ENCODE assay signal across 12 cellular contexts in genomic region chr10:125407000-125407502, GRCh38.
DNase-seq lines count a peak whose midpoint lies in the region; ATAC-seq, FAIRE-seq and TF ChIP-seq lines count a peak whose summit lies in the region.
"Had no signal": no experiment of that assay in that cellular context is flagged by ENCODE, and none has a peak within 500 bp of the region (broad histone marks: within the 10 kb centered on the region; RNA-seq: fewer than 3 reads in every experiment).

No MANE protein-coding gene starts in this region.

- TF ChIP-seq CTCF in LNCaP clone FGC (IDR thresholded peaks at IDR 0.05; ENCODE audit: control insufficient read depth, extremely low read depth, insufficient read depth) (no peak), choroid plexus epithelial cell (conservative IDR thresholded peaks at IDR 0.05; ENCODE audit: low read depth, low read length) (no peak), pancreas (IDR thresholded peaks at IDR 0.05) (no peak)

- no peaks in the 10 kb centered on the region for H3K36me3 ChIP-seq in pancreas
- H3K36me3 ChIP-seq: heart right ventricle, neural progenitor cell had no signal

- no peak overlapping the region for H3K27ac ChIP-seq in pancreas
- no peak overlapping the region for H3K27ac ChIP-seq in caudate nucleus (ENCODE audit: low read depth, low read length)
- H3K27ac ChIP-seq: heart right ventricle, neural progenitor cell had no signal

- no peaks in the 10 kb centered on the region for H3K27me3 ChIP-seq in pancreas
- H3K27me3 ChIP-seq: neural progenitor cell had no signal

- H3K4me1 ChIP-seq in pancreas, result no peaks in the 10 kb centered on the region
- H3K4me1 ChIP-seq: Caco-2, heart right ventricle, neural progenitor cell had no signal

- 35 to 51% methylated on average over 3 of the region's 3 CpGs for WGBS in pancreas, 2 donors

- FAIRE-seq in pancreas (lab: Jason Lieb, UNC), result no peak
- FAIRE-seq: GM12892 had no signal

- H3K9me3 ChIP-seq in pancreas, result no peaks in the 10 kb centered on the region
- H3K9me3 ChIP-seq: Caco-2 had no signal

- intact Hi-C loops in pancreas (cut with DNase I), result no loop called here

- ATAC-seq in pancreas, result peak; percentile 67 to 98 (median 76)
- ATAC-seq in GM19023 (IDR thresholded peaks at IDR 0.05; ENCODE audit: unreplicated experiment), result no peak
- ATAC-seq: heart right ventricle had no signal

- H3K4me3 ChIP-seq in LNCaP clone FGC (ENCODE audit: low read depth, low read length), result no peak overlapping the region
- H3K4me3 ChIP-seq in choroid plexus epithelial cell (ENCODE audit: low read depth, low read length), result no peak overlapping the region
- no peak overlapping the region for H3K4me3 ChIP-seq in pancreas
- H3K4me3 ChIP-seq: heart right ventricle, neural progenitor cell had no signal

- peak; percentile 67 for DNase-seq in EH (ENCODE audit: low read depth)
- DNase-seq in LNCaP clone FGC (ENCODE audit: low read depth), result peak; percentile 93
- peak; percentile 7 for DNase-seq in choroid plexus epithelial cell (ENCODE audit: low read depth)
- DNase-seq in pancreas, result peak in 3 of 6 donors; percentile 44 to 75 (median 48)
- DNase-seq in caudate nucleus (lab: John Stamatoyannopoulos, UW), result no peak
- DNase-seq in NCI-H82 treated with DMSO at 0.1 percent for 48 hours (lab: John Stamatoyannopoulos, UW; ENCODE audit: unreplicated experiment), result no peak
- DNase-seq in Kasumi-1 (lab: John Stamatoyannopoulos, UW), result no peak
- DNase-seq: Caco-2, heart right ventricle had no signal

Comparison
In these comparisons a context has a peak if more than half of its experiments do, and no peak if none do; other contexts are left out.
1. DNase-seq: peak in EH (single experiment), LNCaP clone FGC (single experiment) and choroid plexus epithelial cell (single experiment); none in caudate nucleus (0 of 61), NCI-H82 treated with DMSO at 0.1 percent for 48 hours (single experiment) and Kasumi-1 (0 of 2).